Comparison of ENCODE assay signal across 32 cellular contexts in genomic region chr4:3396611-3397010, GRCh38. TPM values are rescaled to one million over a fixed set of nuclear protein-coding genes. Genes with fewer than 3 reads are reported as not detected.
"Had no signal": no experiment of that assay in that cellular context is flagged by ENCODE, and none has a peak within 500 bp of the region (broad histone marks: within the 10 kb centered on the region; RNA-seq: fewer than 3 reads in every experiment).

No MANE protein-coding gene starts in this region.

- H3K27ac ChIP-seq: neutrophil, pancreas, prostate gland, right lobe of liver, sigmoid colon, skin epidermis, spleen, stomach, thoracic aorta, thyroid gland, tibial nerve, upper lobe of left lung, vagina had no signal

- DNase-seq: naive thymus-derived CD8-positive, alpha-beta T cell; nephron progenitor cell; nucleus accumbens; pancreas; retina; right lobe of liver; spleen; stimulated activated CD4-positive, alpha-beta T cell treated with anti-CD3 and anti-CD28 coated beads, Interleukin-12 subunit alpha, Interleukin-12 subunit beta, amount 100 ng/mL, for 4 hours; stimulated activated CD4-positive, alpha-beta T cell treated with anti-CD3 and anti-CD28 coated beads, Interleukin-1b, Interleukin-23, amount 100 ng/mL, for 48 hours; stimulated activated CD4-positive, alpha-beta T cell treated with anti-CD3 and anti-CD28 coated beads, Interleukin-4, amount 100 ng/mL, for 1 hour; stimulated activated CD4-positive, alpha-beta T cell treated with anti-CD3 and anti-CD28 coated beads, Interleukin-4, amount 100 ng/mL, for 4 hours; stimulated activated CD8-positive, alpha-beta memory T cell treated with anti-CD3 and anti-CD28 coated beads, Interleukin-4, amount 100 ng/mL, for 48 hours; stimulated activated naive B cell treated with anti-CD40 and anti-IgM and Interleukin-4, amounts not matched to agents 10 μg/mL and 1 μg/mL and 100 μg/mL, for 72 hours; stimulated activated naive CD4-positive, alpha-beta T cell treated with Interleukin-2 at 50 U/mL for 16 hours; stomach; thyroid gland; trophoblast cell; upper lobe of left lung had no signal

- H3K9me3 ChIP-seq: neutrophil, pancreas, prostate gland, right lobe of liver, sigmoid colon, stomach, thoracic aorta, thyroid gland, tibial nerve, upper lobe of left lung, vagina had no signal

- H3K36me3 ChIP-seq: neutrophil, pancreas, prostate gland, right lobe of liver, sigmoid colon, spleen, thoracic aorta, thyroid gland, tibial nerve, upper lobe of left lung, vagina had no signal

- H3K4me3 ChIP-seq: pancreas, prostate gland, right lobe of liver, sigmoid colon, skin epidermis, smooth muscle cell, spleen, stomach, thoracic aorta, thyroid gland, tibial nerve, upper lobe of left lung, vagina had no signal

- H3K4me2 ChIP-seq: smooth muscle cell had no signal

- ATAC-seq: naive thymus-derived CD8-positive, alpha-beta T cell; natural killer cell treated with Interleukin-12 subunit alpha and Interleukin-12 subunit beta and Interleukin-15 and Interleukin-18, amount 100 ng/mL, for 72 hours; pancreas; right cardiac atrium; right lobe of liver; stimulated activated naive B cell treated with anti-CD40 and anti-IgM and Interleukin-4, amounts not matched to agents 10 μg/mL and 1 μg/mL and 100 μg/mL, for 72 hours had no signal

- H3K4me1 ChIP-seq: pancreas, prostate gland, sigmoid colon, stomach, thyroid gland, tibial nerve, upper lobe of left lung had no signal

- H3K27me3 ChIP-seq: neutrophil, pancreas, right lobe of liver, sigmoid colon, spleen, stomach, thyroid gland, tibial nerve, upper lobe of left lung, vagina had no signal

RNA-seq across cellular contexts. Expression of gene HGFAC, which starts 45.2 kb away (rescaled TPM):
- total RNA-seq: naive thymus-derived CD8-positive, alpha-beta T cell; natural killer cell treated with Interleukin-12 subunit alpha and Interleukin-12 subunit beta and Interleukin-15 and Interleukin-18, amount 100 ng/mL, for 72 hours; omental fat pad; pulmonary artery endothelial cell; stomach; subcutaneous adipose tissue; tibial nerve; ureter; vagina had no signal
- polyA plus RNA-seq: naive thymus-derived CD8-positive, alpha-beta T cell; smooth muscle cell had no signal
